In the genomic region with DNA sequence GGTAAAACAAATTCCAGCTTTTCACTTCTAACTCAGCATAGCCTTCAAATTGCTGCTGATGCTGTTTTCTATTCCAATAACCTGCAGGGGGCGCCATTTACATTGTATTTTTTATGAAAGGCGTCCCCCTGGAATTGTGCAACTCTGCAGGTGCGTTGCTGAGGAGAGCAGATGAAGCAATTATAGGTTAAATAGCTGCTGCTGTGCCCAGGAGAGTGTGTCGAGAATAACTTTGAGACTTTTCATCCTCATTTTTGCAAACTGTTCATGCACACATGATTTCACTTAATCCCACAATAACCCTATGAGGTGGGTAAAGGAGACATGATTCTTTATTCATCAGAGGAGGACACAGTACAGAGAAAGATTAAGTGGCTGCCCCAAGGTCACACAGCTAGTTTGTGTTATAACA, we compare ENCODE assay signal across 8 cellular contexts.
A peak's percentile ranks its signal among the peaks of the same experiment; 100 is the strongest.
DNase-seq lines count a peak whose midpoint lies in the region; ATAC-seq and TF ChIP-seq lines count a peak whose summit lies in the region.

No MANE protein-coding gene starts in this region.

- H3K27me3 Mint-ChIP-seq in activated naive CD4-positive, alpha-beta T cell treated with anti-CD3 and anti-CD28 coated beads, Interleukin-2, amount 10 ng/mL, durations not matched to agents 7 days and 5 days, result peaks cover 4% of the 10 kb centered on the region

- H3K4me3 ChIP-seq in SJSA1 (no peak overlapping the region), cardiac muscle cell (no peak overlapping the region), retinal pigment epithelial cell (ENCODE audit: low read length) (no peak overlapping the region)

- no peak for ATAC-seq in HG03097 (IDR thresholded peaks at IDR 0.05; ENCODE audit: low FRiP score, unreplicated experiment)

- H3K27ac ChIP-seq in SJSA1 (no peak overlapping the region), cardiac muscle cell (no peak overlapping the region)

- H3K27me3 ChIP-seq in SJSA1 (replicated peaks) (no peaks in the 10 kb centered on the region), cardiac muscle cell (no peaks in the 10 kb centered on the region)

- H3K36me3 ChIP-seq in SJSA1 (no peaks in the 10 kb centered on the region), cardiac muscle cell (no peaks in the 10 kb centered on the region)

- no peaks in the 10 kb centered on the region for H3K36me3 Mint-ChIP-seq in activated naive CD4-positive, alpha-beta T cell treated with anti-CD3 and anti-CD28 coated beads, Interleukin-2, amount 10 ng/mL, durations not matched to agents 7 days and 5 days

- DNase-seq in ELR (ENCODE audit: low read depth) (peak; percentile 75), H4 (ENCODE audit: low spot score) (peak; percentile 55), MV-4-11 (lab: John Stamatoyannopoulos, UW) (peak; percentile 42), SJSA1 (ENCODE audit: low read depth in 1 of 2, low spot score in 2 of 2) (peak; percentile 36 to 54), cardiac muscle cell (ENCODE audit: low read depth in 1 of 2, low spot score in 1 of 2) (peak; percentile 81 to 85), retinal pigment epithelial cell (ENCODE audit: low read depth) (no peak)
- DNase-seq in activated naive CD4-positive, alpha-beta T cell treated with anti-CD3 and anti-CD28 coated beads, Interleukin-2, amount 10 ng/mL, durations not matched to agents 7 days and 5 days, result peak; percentile 69

- CTCF ChIA-PET in activated naive CD4-positive, alpha-beta T cell treated with anti-CD3 and anti-CD28 coated beads, Interleukin-2, amount 10 ng/mL, durations not matched to agents 7 days and 5 days (lab: Charles Lee), result interaction anchor here (0.7 to 3.1 kb wide), 17 partner anchors 9 to 827 kb away, joined by 3 to 33 read pairs (median 4); no protein-coding TSS in a partner anchor

- H3K9me3 Mint-ChIP-seq in activated naive CD4-positive, alpha-beta T cell treated with anti-CD3 and anti-CD28 coated beads, Interleukin-2, amount 10 ng/mL, durations not matched to agents 7 days and 5 days, result no peaks in the 10 kb centered on the region

- peak; percentile 70 for TF ChIP-seq CTCF in cardiac muscle cell (IDR thresholded peaks at IDR 0.05; ENCODE audit: low read depth, low read length)
- peak; percentile 69 for TF ChIP-seq CTCF in retinal pigment epithelial cell (conservative IDR thresholded peaks at IDR 0.05; ENCODE audit: low read depth, low read length)

- no peak overlapping the region for H3K4me3 Mint-ChIP-seq in activated naive CD4-positive, alpha-beta T cell treated with anti-CD3 and anti-CD28 coated beads, Interleukin-2, amount 10 ng/mL, durations not matched to agents 7 days and 5 days

- no peaks in the 10 kb centered on the region for H3K9me3 ChIP-seq in SJSA1 (replicated peaks)
- no peaks in the 10 kb centered on the region for H3K9me3 ChIP-seq in cardiac muscle cell (ENCODE audit: low read depth)

- H3K4me1 ChIP-seq in SJSA1 (replicated peaks), result no peaks in the 10 kb centered on the region
- H3K4me1 ChIP-seq in cardiac muscle cell (ENCODE audit: low read depth), result no peaks in the 10 kb centered on the region

- H3K27ac Mint-ChIP-seq in activated naive CD4-positive, alpha-beta T cell treated with anti-CD3 and anti-CD28 coated beads, Interleukin-2, amount 10 ng/mL, durations not matched to agents 7 days and 5 days, result no peak overlapping the region

- no peaks in the 10 kb centered on the region for H3K4me1 Mint-ChIP-seq in activated naive CD4-positive, alpha-beta T cell treated with anti-CD3 and anti-CD28 coated beads, Interleukin-2, amount 10 ng/mL, durations not matched to agents 7 days and 5 days
